Comparison of ENCODE assay signal across 1 cellular context in genomic region chr6:158506577-158506976, GRCh38.
TF ChIP-seq lines count a peak whose summit lies in the region.

No MANE protein-coding gene starts in this region.

TF ChIP-seq in GM23338, 12 proteins besides CTCF, POLR2A, EP300 and RAD21 (continued from another document):
- TF ChIP-seq, protein P1, sequence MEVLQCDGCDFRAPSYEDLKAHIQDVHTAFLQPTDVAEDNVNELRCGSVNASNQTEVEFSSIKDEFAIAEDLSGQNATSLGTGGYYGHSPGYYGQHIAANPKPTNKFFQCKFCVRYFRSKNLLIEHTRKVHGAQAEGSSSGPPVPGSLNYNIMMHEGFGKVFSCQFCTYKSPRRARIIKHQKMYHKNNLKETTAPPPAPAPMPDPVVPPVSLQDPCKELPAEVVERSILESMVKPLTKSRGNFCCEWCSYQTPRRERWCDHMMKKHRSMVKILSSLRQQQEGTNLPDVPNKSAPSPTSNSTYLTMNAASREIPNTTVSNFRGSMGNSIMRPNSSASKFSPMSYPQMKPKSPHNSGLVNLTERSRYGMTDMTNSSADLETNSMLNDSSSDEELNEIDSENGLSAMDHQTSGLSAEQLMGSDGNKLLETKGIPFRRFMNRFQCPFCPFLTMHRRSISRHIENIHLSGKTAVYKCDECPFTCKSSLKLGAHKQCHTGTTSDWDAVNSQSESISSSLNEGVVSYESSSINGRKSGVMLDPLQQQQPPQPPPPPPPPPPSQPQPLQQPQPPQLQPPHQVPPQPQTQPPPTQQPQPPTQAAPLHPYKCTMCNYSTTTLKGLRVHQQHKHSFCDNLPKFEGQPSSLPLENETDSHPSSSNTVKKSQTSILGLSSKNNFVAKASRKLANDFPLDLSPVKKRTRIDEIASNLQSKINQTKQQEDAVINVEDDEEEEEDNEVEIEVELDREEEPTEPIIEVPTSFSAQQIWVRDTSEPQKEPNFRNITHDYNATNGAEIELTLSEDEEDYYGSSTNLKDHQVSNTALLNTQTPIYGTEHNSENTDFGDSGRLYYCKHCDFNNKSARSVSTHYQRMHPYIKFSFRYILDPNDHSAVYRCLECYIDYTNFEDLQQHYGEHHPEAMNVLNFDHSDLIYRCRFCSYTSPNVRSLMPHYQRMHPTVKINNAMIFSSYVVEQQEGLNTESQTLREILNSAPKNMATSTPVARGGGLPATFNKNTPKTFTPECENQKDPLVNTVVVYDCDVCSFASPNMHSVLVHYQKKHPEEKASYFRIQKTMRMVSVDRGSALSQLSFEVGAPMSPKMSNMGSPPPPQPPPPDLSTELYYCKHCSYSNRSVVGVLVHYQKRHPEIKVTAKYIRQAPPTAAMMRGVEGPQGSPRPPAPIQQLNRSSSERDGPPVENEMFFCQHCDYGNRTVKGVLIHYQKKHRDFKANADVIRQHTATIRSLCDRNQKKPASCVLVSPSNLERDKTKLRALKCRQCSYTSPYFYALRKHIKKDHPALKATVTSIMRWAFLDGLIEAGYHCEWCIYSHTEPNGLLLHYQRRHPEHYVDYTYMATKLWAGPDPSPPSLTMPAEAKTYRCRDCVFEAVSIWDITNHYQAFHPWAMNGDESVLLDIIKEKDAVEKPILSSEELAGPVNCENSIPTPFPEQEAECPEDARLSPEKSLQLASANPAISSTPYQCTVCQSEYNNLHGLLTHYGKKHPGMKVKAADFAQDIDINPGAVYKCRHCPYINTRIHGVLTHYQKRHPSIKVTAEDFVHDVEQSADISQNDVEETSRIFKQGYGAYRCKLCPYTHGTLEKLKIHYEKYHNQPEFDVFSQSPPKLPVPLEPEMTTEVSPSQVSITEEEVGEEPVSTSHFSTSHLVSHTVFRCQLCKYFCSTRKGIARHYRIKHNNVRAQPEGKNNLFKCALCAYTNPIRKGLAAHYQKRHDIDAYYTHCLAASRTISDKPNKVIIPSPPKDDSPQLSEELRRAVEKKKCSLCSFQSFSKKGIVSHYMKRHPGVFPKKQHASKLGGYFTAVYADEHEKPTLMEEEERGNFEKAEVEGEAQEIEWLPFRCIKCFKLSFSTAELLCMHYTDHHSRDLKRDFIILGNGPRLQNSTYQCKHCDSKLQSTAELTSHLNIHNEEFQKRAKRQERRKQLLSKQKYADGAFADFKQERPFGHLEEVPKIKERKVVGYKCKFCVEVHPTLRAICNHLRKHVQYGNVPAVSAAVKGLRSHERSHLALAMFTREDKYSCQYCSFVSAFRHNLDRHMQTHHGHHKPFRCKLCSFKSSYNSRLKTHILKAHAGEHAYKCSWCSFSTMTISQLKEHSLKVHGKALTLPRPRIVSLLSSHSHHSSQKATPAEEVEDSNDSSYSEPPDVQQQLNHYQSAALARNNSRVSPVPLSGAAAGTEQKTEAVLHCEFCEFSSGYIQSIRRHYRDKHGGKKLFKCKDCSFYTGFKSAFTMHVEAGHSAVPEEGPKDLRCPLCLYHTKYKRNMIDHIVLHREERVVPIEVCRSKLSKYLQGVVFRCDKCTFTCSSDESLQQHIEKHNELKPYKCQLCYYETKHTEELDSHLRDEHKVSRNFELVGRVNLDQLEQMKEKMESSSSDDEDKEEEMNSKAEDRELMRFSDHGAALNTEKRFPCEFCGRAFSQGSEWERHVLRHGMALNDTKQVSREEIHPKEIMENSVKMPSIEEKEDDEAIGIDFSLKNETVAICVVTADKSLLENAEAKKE (CRISPR knock-in tag; IDR thresholded peaks at IDR 0.05): peak; percentile 78
